ENCODE assay signal across 8 cellular contexts in the genomic region with DNA sequence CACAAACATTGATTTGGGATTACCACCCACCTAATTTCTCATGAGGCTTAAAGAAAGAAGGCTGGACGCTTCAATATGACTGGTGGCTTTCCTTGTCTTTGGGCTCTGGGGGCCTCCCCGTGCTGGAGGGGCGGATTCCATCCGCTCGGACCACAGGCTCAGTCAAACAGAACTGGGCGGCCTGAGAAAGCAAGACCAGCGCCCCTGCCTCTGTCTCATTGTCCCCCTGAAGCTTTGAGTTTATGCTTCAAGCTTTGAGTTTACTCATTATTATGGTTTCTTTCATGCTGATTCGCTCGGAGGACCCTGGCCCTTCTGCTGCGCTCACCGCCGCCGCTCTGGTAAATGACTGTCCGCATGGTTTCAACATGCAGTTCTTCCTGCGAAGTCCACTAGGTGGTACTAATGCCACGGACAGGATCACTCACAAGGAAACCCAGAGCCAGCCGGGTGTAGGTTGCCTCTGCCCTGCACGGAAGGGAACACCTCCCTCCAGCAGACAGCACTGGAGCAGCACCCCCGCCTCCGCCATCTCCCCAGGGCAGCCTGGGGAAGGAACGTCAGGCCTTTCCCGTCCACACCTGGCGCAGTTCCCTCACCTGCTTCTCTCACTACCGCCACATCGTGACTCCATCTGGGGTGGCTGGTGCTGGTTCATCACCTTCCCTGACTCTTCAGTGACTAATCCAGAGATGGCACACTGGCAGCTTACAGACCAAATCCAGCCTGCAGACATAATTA. TPM values are rescaled to one million over a fixed set of nuclear protein-coding genes. Genes with fewer than 3 reads are reported as not detected.
DNase-seq lines count a peak whose midpoint lies in the region; ATAC-seq and TF ChIP-seq lines count a peak whose summit lies in the region.

No MANE protein-coding gene starts in this region.

- peaks cover 0 to 3% of the 10 kb centered on the region in 2 donors for H3K4me1 ChIP-seq in ascending aorta

- H3K9me3 ChIP-seq in ascending aorta = no peaks in the 10 kb centered on the region

- intact Hi-C loops in ascending aorta (cut with DNase I) (loop anchor here (2.0 kb wide), 1 partner anchor 219 kb away; no protein-coding TSS in a partner anchor), left ventricle myocardium superior (cut with micrococcal nuclease) (no loop called here)

- H3K27ac Mint-ChIP-seq in progenitor cell of endocrine pancreas = peak overlapping the region; percentile 15

- H3K9me3 Mint-ChIP-seq in progenitor cell of endocrine pancreas (ENCODE audit: low read depth) = no peaks in the 10 kb centered on the region

- ATAC-seq in left ventricle myocardium superior (peak; percentile 82), GM19463 (IDR thresholded peaks at IDR 0.05; ENCODE audit: unreplicated experiment) (no peak), HG03457 (IDR thresholded peaks at IDR 0.05; ENCODE audit: unreplicated experiment) (no peak)

- peak; percentile 68 for TF ChIP-seq CTCF in AG10803 (conservative IDR thresholded peaks at IDR 0.05; ENCODE audit: low read length)
- TF ChIP-seq CTCF in ascending aorta (IDR thresholded peaks at IDR 0.05) = peak; percentile 61 to 77 (median 61)
- peak; percentile 89 for TF ChIP-seq CTCF in progenitor cell of endocrine pancreas (IDR thresholded peaks at IDR 0.05; ENCODE audit: unreplicated experiment)

- H3K27me3 Mint-ChIP-seq in progenitor cell of endocrine pancreas = no peaks in the 10 kb centered on the region

- peaks cover 32% of the 10 kb centered on the region for H3K36me3 Mint-ChIP-seq in progenitor cell of endocrine pancreas (ENCODE audit: insufficient read depth)

- H3K36me3 ChIP-seq in ascending aorta = peaks cover 4 to 30% of the 10 kb centered on the region in 2 donors

- peaks cover 17% of the 10 kb centered on the region for H3K4me1 Mint-ChIP-seq in progenitor cell of endocrine pancreas (ENCODE audit: low read depth)

- H3K27ac ChIP-seq in ascending aorta = no peak overlapping the region

- H3K27me3 ChIP-seq in ascending aorta = no peaks in the 10 kb centered on the region

- DNase-seq in AG10803 (ENCODE audit: low read depth) (peak; percentile 60), NCI-H2227 treated with DMSO at 0.1 percent for 48 hours (lab: John Stamatoyannopoulos, UW) (peak; percentile 60), ascending aorta (ENCODE audit: low spot score in 2 of 2) (peak in 1 of 2 donors; percentile 78), left ventricle myocardium superior (peak; percentile 65), progenitor cell of endocrine pancreas (ENCODE audit: low spot score, unreplicated experiment) (peak; percentile 72)

- H3K4me3 ChIP-seq in AG10803 (ENCODE audit: low read length) = no peak overlapping the region
- H3K4me3 ChIP-seq in ascending aorta = no peak overlapping the region

- peak; percentile 36 for TF ChIP-seq POLR2A in GM19193 (IDR thresholded peaks at IDR 0.05; ENCODE audit: extremely low read depth, insufficient read depth, insufficient read length)

- peak overlapping the region; percentile 61 for H3K4me3 Mint-ChIP-seq in progenitor cell of endocrine pancreas (ENCODE audit: low read depth)

RNA-seq across cellular contexts. Expression of a gene that starts 13.2 kb away (rescaled TPM):
- total RNA-seq in ascending aorta (4.4 TPM), left ventricle myocardium superior (14.4 TPM), progenitor cell of endocrine pancreas (18.2 and 21.6 TPM in 2 replicates)

RNA-seq across cellular contexts. Expression of a gene that starts 34.2 kb away (rescaled TPM):
- 150 TPM for total RNA-seq in ascending aorta
- 281 TPM for total RNA-seq in left ventricle myocardium superior
- 463 and 471 TPM in 2 replicates for total RNA-seq in progenitor cell of endocrine pancreas
